9 cellular contexts compared by ENCODE assay signal in genomic region chrX:39874202-39874816, GRCh38.
DNase-seq lines count a peak whose midpoint lies in the region; ATAC-seq and TF ChIP-seq lines count a peak whose summit lies in the region.
"Had no signal": no experiment of that assay in that cellular context is flagged by ENCODE, and none has a peak within 500 bp of the region (broad histone marks: within the 10 kb centered on the region; RNA-seq: fewer than 3 reads in every experiment).

No MANE protein-coding gene starts in this region.

- ATAC-seq in GM19324 (IDR thresholded peaks at IDR 0.05; ENCODE audit: low FRiP score, unreplicated experiment) (peak; percentile 79), HG02970 (IDR thresholded peaks at IDR 0.05; ENCODE audit: low FRiP score, unreplicated experiment) (peak; percentile 68)

- no peak overlapping the region for H3K27ac ChIP-seq in coronary artery
- H3K27ac ChIP-seq: VCaP had no signal

- TF ChIP-seq CTCF in coronary artery (IDR thresholded peaks at IDR 0.05) = no peak

- no peak overlapping the region for H3K4me3 ChIP-seq in coronary artery

- DNase-seq in activated CD4-positive, alpha-beta T cell treated with anti-CD3 and anti-CD28 coated beads, Interleukin-2, amount 50 U/mL, for 24 hours (ENCODE audit: low read depth in 1 of 2, low spot score in 1 of 2) = peak; percentile 10 to 59
- peak; percentile 41 to 67 (median 65) for DNase-seq in stimulated activated CD4-positive, alpha-beta T cell treated with anti-CD3 and anti-CD28 coated beads, TNF-alpha, amount 100 ng/mL, for 48 hours (ENCODE audit: low read depth in 3 of 3)
- DNase-seq in middle frontal gyrus (ENCODE audit: extremely low spot score, low spot score) (no peak), coronary artery (ENCODE audit: low spot score) (no peak), NCI-H510A (lab: John Stamatoyannopoulos, UW) (no peak), occipital lobe (lab: John Stamatoyannopoulos, UW) (no peak)

Comparison
In these comparisons a context has a peak if more than half of its experiments do, and no peak if none do; other contexts are left out.
1. DNase-seq: peak in activated CD4-positive, alpha-beta T cell treated with anti-CD3 and anti-CD28 coated beads, Interleukin-2, amount 50 U/mL, for 24 hours (2 of 2) and stimulated activated CD4-positive, alpha-beta T cell treated with anti-CD3 and anti-CD28 coated beads, TNF-alpha, amount 100 ng/mL, for 48 hours (3 of 3); none in middle frontal gyrus (single experiment), coronary artery (single experiment), NCI-H510A (single experiment) and occipital lobe (single experiment).